In genomic region chr1:1013922-1014617, GRCh38 we compare ENCODE assay signal across 6 cellular contexts. TPM values are rescaled to one million over a fixed set of nuclear protein-coding genes. Genes with fewer than 3 reads are reported as not detected.
DNase-seq lines count a peak whose midpoint lies in the region; TF ChIP-seq lines count a peak whose summit lies in the region.

No MANE protein-coding gene starts in this region.

- H3K4me3 ChIP-seq in AG09309 (ENCODE audit: control insufficient read depth, low read depth, low read length), result peak overlapping the region; percentile 59
- H3K4me3 ChIP-seq in choroid plexus epithelial cell (ENCODE audit: low read depth, low read length), result peak overlapping the region; percentile 76

- no peak for TF ChIP-seq CTCF in AG09309 (IDR thresholded peaks at IDR 0.05; ENCODE audit: control insufficient read depth, insufficient read depth, low read depth, low read length, missing control alignments)
- TF ChIP-seq CTCF in choroid plexus epithelial cell (conservative IDR thresholded peaks at IDR 0.05; ENCODE audit: low read depth, low read length), result no peak

- intact Hi-C loops in posterior vena cava (cut with DNase I), result no loop called here

- no peak for DNase-seq in AG09309 (ENCODE audit: low read depth)
- peak; percentile 46 for DNase-seq in NCI-H1694 (lab: John Stamatoyannopoulos, UW)
- DNase-seq in choroid plexus epithelial cell (ENCODE audit: low read depth), result no peak
- peak; percentile 81 for DNase-seq in posterior vena cava (ENCODE audit: low spot score)
- no peak for DNase-seq in SIG-M5 (lab: John Stamatoyannopoulos, UW)
- no peak for DNase-seq in NCI-H345 (lab: John Stamatoyannopoulos, UW)

RNA-seq across cellular contexts. Expression of gene ISG15, which starts 0.8 kb away (rescaled TPM):
- 10 to 100 TPM; 22.9 to 47.3 TPM for total RNA-seq in posterior vena cava

RNA-seq across cellular contexts. Expression of gene AGRN, which starts 5.8 kb away (rescaled TPM):
- total RNA-seq in posterior vena cava, result 10 to 100 TPM; 18.8 to 26.8 TPM

RNA-seq across cellular contexts. Expression of gene HES4, which starts 14.2 kb away (rescaled TPM):
- total RNA-seq in posterior vena cava, result 10 to 100 TPM; 53.5 to 54.4 TPM

RNA-seq across cellular contexts. Expression of gene PERM1, which starts 32.2 kb away (rescaled TPM):
- under 1 TPM in 1 of 2 donors, not detected in 1; 0.24 TPM for total RNA-seq in posterior vena cava

RNA-seq across cellular contexts. Expression of gene PLEKHN1, which starts 47.8 kb away (rescaled TPM):
- under 1 TPM; 0.86 to 0.88 TPM for total RNA-seq in posterior vena cava

Comparison
In these comparisons a context has a peak if more than half of its experiments do, and no peak if none do; other contexts are left out.
1. DNase-seq: peak in NCI-H1694 (single experiment) and posterior vena cava (single experiment); none in AG09309 (single experiment), choroid plexus epithelial cell (single experiment), SIG-M5 (single experiment) and NCI-H345 (single experiment).